Comparison of ENCODE assay signal across 27 cellular contexts in the genomic region with DNA sequence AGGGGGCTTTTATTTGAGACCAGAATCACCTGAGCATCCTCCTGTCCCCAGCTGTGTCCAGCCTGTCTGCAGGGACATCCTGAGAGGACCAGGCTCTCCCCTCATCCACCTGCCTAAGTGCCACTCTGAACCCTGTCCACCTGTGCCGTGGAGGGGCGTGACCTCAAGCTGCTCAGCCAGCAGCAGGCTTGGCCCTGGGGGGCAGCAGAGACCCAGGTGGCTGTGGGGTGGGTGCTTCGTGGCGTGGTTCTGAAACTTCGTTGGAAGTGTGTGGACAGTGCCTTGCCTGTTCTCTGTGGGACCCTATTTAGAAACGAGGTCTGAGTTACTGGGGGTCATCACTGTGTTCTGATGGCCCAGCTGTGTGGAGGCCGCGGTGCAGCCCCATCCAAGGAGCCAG.
"Had no signal": no experiment of that assay in that cellular context is flagged by ENCODE, and none has a peak within 500 bp of the region (broad histone marks: within the 10 kb centered on the region; RNA-seq: fewer than 3 reads in every experiment).

No MANE protein-coding gene starts in this region.

- H3K9me3 ChIP-seq: pancreas, prostate gland, right lobe of liver, sigmoid colon, suprapubic skin, testis, tibial artery, transverse colon, upper lobe of right lung, uterus had no signal

- H3K27ac ChIP-seq: pancreas, prostate gland, suprapubic skin, testis, transverse colon, upper lobe of right lung, uterus had no signal

- H3K36me3 ChIP-seq: prostate gland, uterus had no signal

- ATAC-seq: naive thymus-derived CD8-positive, alpha-beta T cell; natural killer cell treated with Interleukin-12 subunit alpha and Interleukin-12 subunit beta and Interleukin-15 and Interleukin-18, amount 100 ng/mL, for 72 hours; pancreas; right cardiac atrium; right lobe of liver; stimulated activated memory B cell treated with anti-CD40 and anti-IgM and Interleukin-4, amounts not matched to agents 10 μg/mL and 1 μg/mL and 100 μg/mL, for 72 hours; stimulated activated naive CD8-positive, alpha-beta T cell treated with anti-CD3 and anti-CD28 coated beads, Interleukin-15, amount 100 ng/mL, for 72 hours; stimulated activated naive CD8-positive, alpha-beta T cell treated with anti-CD3 and anti-CD28 coated beads, Interleukin-15, Interleukin-2, amounts not matched to agents 100 U/mL and 50 U/mL, for 24 hours; upper lobe of right lung had no signal

- DNase-seq: naive B cell; naive thymus-derived CD8-positive, alpha-beta T cell; nephron progenitor cell; occipital lobe; sigmoid colon; small intestine; stimulated activated CD4-positive, alpha-beta T cell treated with anti-CD3 and anti-CD28 coated beads, Interleukin-15, amount 100 ng/mL, for 24 hours; stimulated activated CD4-positive, alpha-beta T cell treated with anti-CD3 and anti-CD28 coated beads, Interleukin-2, amount 100 ng/mL, for 24 hours; stimulated activated CD4-positive, alpha-beta T cell treated with anti-CD3 and anti-CD28 coated beads, Interleukin-2, amount 100 ng/mL, for 48 hours; stimulated activated CD4-positive, alpha-beta T cell treated with anti-CD3 and anti-CD28 coated beads, Interleukin-4, amount 100 ng/mL, for 24 hours; stimulated activated CD8-positive, alpha-beta memory T cell treated with anti-CD3 and anti-CD28 coated beads, Interleukin-4, amount 100 ng/mL, for 48 hours; stimulated activated naive CD4-positive, alpha-beta T cell; stimulated activated naive CD8-positive, alpha-beta T cell treated with anti-CD3 and anti-CD28 coated beads, Interleukin-15, amount 100 ng/mL, for 72 hours; stimulated activated naive CD8-positive, alpha-beta T cell treated with anti-CD3 and anti-CD28 coated beads, Interleukin-15, Interleukin-2, amounts not matched to agents 100 U/mL and 50 U/mL, for 24 hours; substantia nigra; testis; tibial artery; transverse colon; upper lobe of right lung; uterus had no signal

- FAIRE-seq: pancreas, small intestine had no signal

- H3K27me3 ChIP-seq: pancreas, right lobe of liver, sigmoid colon, suprapubic skin, testis, tibial artery, transverse colon, upper lobe of right lung, uterus had no signal

- H3K4me3 ChIP-seq: pancreas, prostate gland, right lobe of liver, sigmoid colon, suprapubic skin, testis, tibial artery, transverse colon, upper lobe of right lung, uterus had no signal
